Comparison of ENCODE assay signal across 8 cellular contexts in genomic region chr7:23261843-23262452, GRCh38. TPM values are rescaled to one million over a fixed set of nuclear protein-coding genes. Genes with fewer than 3 reads are reported as not detected.
DNase-seq lines count a peak whose midpoint lies in the region; ATAC-seq and TF ChIP-seq lines count a peak whose summit lies in the region.

No MANE protein-coding gene starts in this region.

- H3K4me3 Mint-ChIP-seq in activated naive CD4-positive, alpha-beta T cell treated with anti-CD3 and anti-CD28 coated beads for 36 hours = no peak overlapping the region

- no peak for TF ChIP-seq POLR2A in sigmoid colon (IDR thresholded peaks at IDR 0.05)

- DNase-seq in DMS114 treated with DMSO at 0.1 percent for 48 hours (lab: John Stamatoyannopoulos, UW; ENCODE audit: unreplicated experiment) = peak; percentile 28
- peak; percentile 67 for DNase-seq in LHCN-M2 (ENCODE audit: low read depth)
- peak; percentile 84 for DNase-seq in SK-MEL-5 (ENCODE audit: low read depth, low spot score)
- peak; percentile 75 for DNase-seq in activated naive CD4-positive, alpha-beta T cell treated with anti-CD3 and anti-CD28 coated beads for 36 hours
- peak; percentile 70 to 78 for DNase-seq in cardiac muscle cell (ENCODE audit: low read depth in 1 of 2, low spot score in 1 of 2)
- DNase-seq in sigmoid colon = peak; percentile 77

- no peaks in the 10 kb centered on the region for H3K36me3 Mint-ChIP-seq in activated naive CD4-positive, alpha-beta T cell treated with anti-CD3 and anti-CD28 coated beads for 36 hours (ENCODE audit: low read depth)

- H3K27ac ChIP-seq in cardiac muscle cell (no peak overlapping the region), sigmoid colon (no peak overlapping the region)

- H3K9me3 Mint-ChIP-seq in activated naive CD4-positive, alpha-beta T cell treated with anti-CD3 and anti-CD28 coated beads for 36 hours = no peaks in the 10 kb centered on the region

- H3K36me3 ChIP-seq in cardiac muscle cell (no peaks in the 10 kb centered on the region), sigmoid colon (peaks cover 0 to 11% (median 0%) of the 10 kb centered on the region in 4 donors)

- H3K9me3 ChIP-seq in cardiac muscle cell (ENCODE audit: low read depth) (no peaks in the 10 kb centered on the region), sigmoid colon (no peaks in the 10 kb centered on the region)

- peaks cover 2% of the 10 kb centered on the region for H3K27me3 Mint-ChIP-seq in activated naive CD4-positive, alpha-beta T cell treated with anti-CD3 and anti-CD28 coated beads for 36 hours (ENCODE audit: low read depth)

- 2 to 7% methylated on average over 7 of the region's 7 CpGs for WGBS in sigmoid colon, 2 donors

- peak; percentile 73 for ATAC-seq in GM21528 (IDR thresholded peaks at IDR 0.05; ENCODE audit: low FRiP score, unreplicated experiment)
- no peak for ATAC-seq in HG03025 (IDR thresholded peaks at IDR 0.05; ENCODE audit: low FRiP score, unreplicated experiment)

- H3K4me1 ChIP-seq in cardiac muscle cell (ENCODE audit: low read depth) (no peaks in the 10 kb centered on the region), sigmoid colon (peaks cover 0 to 4% (median 0%) of the 10 kb centered on the region in 4 donors)

- CTCF ChIA-PET in activated naive CD4-positive, alpha-beta T cell treated with anti-CD3 and anti-CD28 coated beads for 36 hours (lab: Charles Lee) = interaction anchor here (0.6 to 10.3 kb wide), 11 partner anchors 10 to 447 kb away, joined by 3 to 102 read pairs (median 4); no protein-coding TSS in a partner anchor

- H3K27ac Mint-ChIP-seq in activated naive CD4-positive, alpha-beta T cell treated with anti-CD3 and anti-CD28 coated beads for 36 hours = no peak overlapping the region

- intact Hi-C loops in activated naive CD4-positive, alpha-beta T cell treated with anti-CD3 and anti-CD28 coated beads for 36 hours (cut with micrococcal nuclease) = loop anchor here (1.0 to 5.0 kb wide), 2 partner anchors 156 to 175 kb away; no protein-coding TSS in a partner anchor
- intact Hi-C loops in sigmoid colon (cut with DNase I) = no loop called here

- H3K4me3 ChIP-seq in cardiac muscle cell (no peak overlapping the region), sigmoid colon (no peak overlapping the region)

- in situ Hi-C loops in SK-MEL-5 (cut with HindIII; ENCODE audit: low pct_unique_long_range_greater_than_20kb, low sequenced_read_pairs) = loop anchor here (10.0 kb wide), 1 partner anchor 67 kb away; no protein-coding TSS in a partner anchor

- H3K27me3 ChIP-seq in cardiac muscle cell (no peaks in the 10 kb centered on the region), sigmoid colon (no peaks in the 10 kb centered on the region)

- TF ChIP-seq CTCF in cardiac muscle cell (IDR thresholded peaks at IDR 0.05; ENCODE audit: low read depth, low read length) (peak; percentile 95), sigmoid colon (IDR thresholded peaks at IDR 0.05) (peak in 3 of 4 experiments; percentile 49 to 62 (median 50))

- H3K4me1 Mint-ChIP-seq in activated naive CD4-positive, alpha-beta T cell treated with anti-CD3 and anti-CD28 coated beads for 36 hours (ENCODE audit: low read depth) = no peaks in the 10 kb centered on the region

- no peak for TF ChIP-seq EP300 in sigmoid colon (IDR thresholded peaks at IDR 0.05)

RNA-seq across cellular contexts. Expression of gene GPNMB, which starts 15.4 kb away (rescaled TPM):
- 135 and 206 TPM in 2 replicates for total RNA-seq in LHCN-M2 (2014; rRNA removed)
- polyA plus RNA-seq in LHCN-M2 (2012) = 154 TPM
- total RNA-seq in SK-MEL-5 (2014; rRNA removed; shearing (Covaris generic)) = 1,248 and 1,278 TPM in 2 replicates
- polyA plus RNA-seq in SK-MEL-5 (2015; cell fraction: cytosol; rRNA removed) = 994 and 1,090 TPM in 2 replicates
- 446 and 448 TPM in 2 replicates for polyA plus RNA-seq in SK-MEL-5 (2015; cell fraction: nucleus; rRNA removed)
- total RNA-seq in activated naive CD4-positive, alpha-beta T cell treated with anti-CD3 and anti-CD28 coated beads for 36 hours = under 1 TPM; 0.38 to 0.54 TPM
- 0.39 TPM in 1 of 2 replicates, not detected in the other for total RNA-seq in cardiac muscle cell
- polyA plus RNA-seq in cardiac muscle cell = 1.3 and 1.6 TPM in 2 replicates
- total RNA-seq in sigmoid colon = 100 to 1,000 TPM in 2 of 4 donors, 10 to 100 TPM in 2; 68.8 to 105 (median 94.5) TPM
- 100 to 1,000 TPM in 1 of 3 donors, 10 to 100 TPM in 2; 23.4 to 224 (median 32.4) TPM for polyA plus RNA-seq in sigmoid colon

RNA-seq across cellular contexts. Expression of gene MALSU1, which starts 37.2 kb away (rescaled TPM):
- total RNA-seq in LHCN-M2 (2014; rRNA removed) (72.8 and 76.8 TPM in 2 replicates), cardiac muscle cell (72.7 and 99.5 TPM in 2 replicates), sigmoid colon (10 to 100 TPM; 38.5 to 94.0 (median 71.1) TPM)
- 102 TPM for polyA plus RNA-seq in LHCN-M2 (2012)
- total RNA-seq in SK-MEL-5 (2014; rRNA removed; shearing (Covaris generic)) = 173 and 188 TPM in 2 replicates
- polyA plus RNA-seq in SK-MEL-5 (2015; cell fraction: cytosol; rRNA removed) = 104 and 123 TPM in 2 replicates
- polyA plus RNA-seq in SK-MEL-5 (2015; cell fraction: nucleus; rRNA removed) = 38.2 and 39.5 TPM in 2 replicates
- total RNA-seq in activated naive CD4-positive, alpha-beta T cell treated with anti-CD3 and anti-CD28 coated beads for 36 hours = 100 to 1,000 TPM in 1 of 2 experiments, 10 to 100 TPM in 1; 98.4 to 101 TPM
- polyA plus RNA-seq in cardiac muscle cell (86.7 and 111 TPM in 2 replicates), sigmoid colon (10 to 100 TPM; 32.4 to 47.4 (median 34.3) TPM)

Comparison
In these comparisons a context has a peak if more than half of its experiments do, and no peak if none do; other contexts are left out.
1. DNase-seq: peak in every context shown above with its lines; median percentile 84 in SK-MEL-5; 77 in sigmoid colon; 75 in activated naive CD4-positive, alpha-beta T cell treated with anti-CD3 and anti-CD28 coated beads for 36 hours; 74 in cardiac muscle cell; 67 in LHCN-M2; 28 in DMS114 treated with DMSO at 0.1 percent for 48 hours.
2. RNA of gene GPNMB, which starts 15.4 kb away (total RNA-seq): 1,248 to 1,278 TPM in SK-MEL-5, 135 to 206 TPM in LHCN-M2 and 68.8 to 105 TPM in sigmoid colon; 0.38 to 0.54 TPM in activated naive CD4-positive, alpha-beta T cell treated with anti-CD3 and anti-CD28 coated beads for 36 hours and 0.39 TPM in cardiac muscle cell; every median in the first group is over 10 times any median in the second.